ENCODE assay signal across 7 cellular contexts in genomic region chr16:1492082-1492922, GRCh38. TPM values are rescaled to one million over a fixed set of nuclear protein-coding genes. Genes with fewer than 3 reads are reported as not detected.
DNase-seq lines count a peak whose midpoint lies in the region; ATAC-seq lines count a peak whose summit lies in the region.

No MANE protein-coding gene starts in this region.

- H3K4me1 ChIP-seq in HUES64 (ENCODE audit: insufficient read depth, low read length) (no peaks in the 10 kb centered on the region), iPS-18a (ENCODE audit: control insufficient read depth, low read depth, low read length) (no peaks in the 10 kb centered on the region)

- peaks cover 11% of the 10 kb centered on the region for H3K4me1 Mint-ChIP-seq in activated naive CD8-positive, alpha-beta T cell (ENCODE audit: low read depth)
- H3K4me1 Mint-ChIP-seq in stimulated activated naive B cell treated with anti-CD40 and anti-IgM and Interleukin-4, amounts not matched to agents 10 μg/mL and 1 μg/mL and 100 μg/mL, for 72 hours = peaks cover 12 to 21% of the 10 kb centered on the region in 2 donors

- H3K27me3 ChIP-seq in HUES64 (ENCODE audit: insufficient read depth, low read length) (0 out of 2 replicates have a peak, but pooled peaks cover 2% of the 10 kb centered on the region), iPS-18a (ENCODE audit: control insufficient read depth, insufficient read depth, low read length) (no peaks in the 10 kb centered on the region)

- no peaks in the 10 kb centered on the region for H3K36me3 Mint-ChIP-seq in activated naive CD8-positive, alpha-beta T cell
- peaks cover 7 to 12% of the 10 kb centered on the region in 2 donors for H3K36me3 Mint-ChIP-seq in stimulated activated naive B cell treated with anti-CD40 and anti-IgM and Interleukin-4, amounts not matched to agents 10 μg/mL and 1 μg/mL and 100 μg/mL, for 72 hours

- no peak for DNase-seq in stimulated activated naive B cell treated with anti-CD40 and anti-IgM and Interleukin-4, amounts not matched to agents 10 μg/mL and 1 μg/mL and 100 μg/mL, for 72 hours
- DNase-seq in left colon (no peak), D341Med (ENCODE audit: low spot score) (no peak)

- ATAC-seq in stimulated activated naive B cell treated with anti-CD40 and anti-IgM and Interleukin-4, amounts not matched to agents 10 μg/mL and 1 μg/mL and 100 μg/mL, for 72 hours (replicated peaks) = no peak
- no peak for ATAC-seq in left colon
- ATAC-seq in HG02798 (IDR thresholded peaks at IDR 0.05; ENCODE audit: poor library complexity, unreplicated experiment) = no peak

- H3K27ac ChIP-seq in HUES64 (ENCODE audit: low read depth, low read length) (peak overlapping the region; percentile 63; the same call in 1 of the 2 replicates), iPS-18a (ENCODE audit: low read length) (no peak overlapping the region)

- peak overlapping the region; percentile 100 for H3K27ac Mint-ChIP-seq in activated naive CD8-positive, alpha-beta T cell
- peak overlapping the region; percentile 100 for H3K27ac Mint-ChIP-seq in stimulated activated naive B cell treated with anti-CD40 and anti-IgM and Interleukin-4, amounts not matched to agents 10 μg/mL and 1 μg/mL and 100 μg/mL, for 72 hours

- intact Hi-C loops in left colon (cut with DNase I, micrococcal nuclease) = no loop called here

- peak overlapping the region; percentile 97 for H3K4me3 Mint-ChIP-seq in activated naive CD8-positive, alpha-beta T cell
- H3K4me3 Mint-ChIP-seq in stimulated activated naive B cell treated with anti-CD40 and anti-IgM and Interleukin-4, amounts not matched to agents 10 μg/mL and 1 μg/mL and 100 μg/mL, for 72 hours = peak overlapping the region; percentile 95 to 99

- peak overlapping the region; percentile 75 for H3K9ac ChIP-seq in HUES64 (ENCODE audit: low read depth, low read length)
- peak overlapping the region; percentile 83 for H3K9ac ChIP-seq in iPS-18a (ENCODE audit: low read length)

- H3K4me3 ChIP-seq in HUES64 (ENCODE audit: low read length) (peak overlapping the region; percentile 78), iPS-18a (ENCODE audit: low read length) (peak overlapping the region; percentile 84)

- no peaks in the 10 kb centered on the region for H3K27me3 Mint-ChIP-seq in activated naive CD8-positive, alpha-beta T cell
- H3K27me3 Mint-ChIP-seq in stimulated activated naive B cell treated with anti-CD40 and anti-IgM and Interleukin-4, amounts not matched to agents 10 μg/mL and 1 μg/mL and 100 μg/mL, for 72 hours = no peaks in the 10 kb centered on the region

- H3K9me3 Mint-ChIP-seq in activated naive CD8-positive, alpha-beta T cell (ENCODE audit: low read depth) = no peaks in the 10 kb centered on the region
- no peaks in the 10 kb centered on the region for H3K9me3 Mint-ChIP-seq in stimulated activated naive B cell treated with anti-CD40 and anti-IgM and Interleukin-4, amounts not matched to agents 10 μg/mL and 1 μg/mL and 100 μg/mL, for 72 hours

- 88% methylated on average over 23 of the region's 23 CpGs for WGBS in HUES64

- H3K36me3 ChIP-seq in HUES64 (ENCODE audit: insufficient read depth, low read length) (peaks cover 29% of the 10 kb centered on the region), iPS-18a (ENCODE audit: control insufficient read depth, low read depth, low read length) (peaks cover 9% of the 10 kb centered on the region)

- H3K9me3 ChIP-seq in HUES64 (ENCODE audit: insufficient read depth, low read depth, low read length) (no peaks in the 10 kb centered on the region), iPS-18a (ENCODE audit: control insufficient read depth, low read depth, low read length) (no peaks in the 10 kb centered on the region)

RNA-seq across cellular contexts. Expression of gene TELO2, which starts 0.9 kb away (rescaled TPM):
- 49.8 TPM for polyA plus RNA-seq in HUES64 (2013, experiment 1 of 2)
- polyA plus RNA-seq in HUES64 (2013, experiment 2 of 2) = 34.4 TPM
- total RNA-seq in left colon = 10 to 100 TPM; 26.6 to 36.3 TPM

RNA-seq across cellular contexts. Expression of gene PTX4, which starts 3.6 kb away (rescaled TPM):
- not detected for polyA plus RNA-seq in HUES64 (2013, experiment 1 of 2)
- not detected for polyA plus RNA-seq in HUES64 (2013, experiment 2 of 2)
- total RNA-seq in left colon = not detected

RNA-seq across cellular contexts. Expression of gene CLCN7, which starts 17.5 kb away (rescaled TPM):
- polyA plus RNA-seq in HUES64 (2013, experiment 1 of 2) = 38.4 TPM
- 34.8 TPM for polyA plus RNA-seq in HUES64 (2013, experiment 2 of 2)
- 10 to 100 TPM; 42.3 to 44.9 TPM for total RNA-seq in left colon

RNA-seq across cellular contexts. Expression of gene TMEM204, which starts 41.2 kb away (rescaled TPM):
- 0.40 TPM for polyA plus RNA-seq in HUES64 (2013, experiment 1 of 2)
- 0.95 TPM for polyA plus RNA-seq in HUES64 (2013, experiment 2 of 2)
- total RNA-seq in left colon = 1 to 10 TPM; 2.6 to 4.9 TPM

RNA-seq across cellular contexts. Expression of gene CCDC154, which starts 47.9 kb away (rescaled TPM):
- polyA plus RNA-seq in HUES64 (2013, experiment 1 of 2) = 0.55 TPM
- 0.57 TPM for polyA plus RNA-seq in HUES64 (2013, experiment 2 of 2)
- under 1 TPM; 0.55 to 0.59 TPM for total RNA-seq in left colon
